Comparison of ENCODE assay signal across 21 cellular contexts in genomic region chr6:14280766-14281293, GRCh38.
A peak's percentile ranks its signal among the peaks of the same experiment; 100 is the strongest.
DNase-seq lines count a peak whose midpoint lies in the region; ATAC-seq and TF ChIP-seq lines count a peak whose summit lies in the region.
"Had no signal": no experiment of that assay in that cellular context is flagged by ENCODE, and none has a peak within 500 bp of the region (broad histone marks: within the 10 kb centered on the region; RNA-seq: fewer than 3 reads in every experiment).

No MANE protein-coding gene starts in this region.

- TF ChIP-seq CTCF in HFF-Myc (IDR thresholded peaks at IDR 0.05; ENCODE audit: low read depth, low read length, missing control alignments) (peak; percentile 16), foreskin keratinocyte (conservative IDR thresholded peaks at IDR 0.05) (peak; percentile 10)

- in situ Hi-C loops in SK-MEL-5 (cut with HindIII; ENCODE audit: low pct_unique_long_range_greater_than_20kb, low sequenced_read_pairs) = no loop called here

- no peak overlapping the region for H3K27ac Mint-ChIP-seq in T-helper 2 cell treated with Interferon-gamma antibody and Interleukin-4, amounts not matched to agents 5 μg/mL and 100 μg/mL, for 36 hours
- H3K27ac Mint-ChIP-seq: activated CD8-positive, alpha-beta memory T cell treated with anti-CD3 and anti-CD28 coated beads, Interleukin-2, amount 10 ng/mL, durations not matched to agents 7 days and 5 days; activated naive CD8-positive, alpha-beta T cell; CD4-positive, alpha-beta T cell had no signal

- H3K36me3 Mint-ChIP-seq in T-helper 2 cell treated with Interferon-gamma antibody and Interleukin-4, amounts not matched to agents 5 μg/mL and 100 μg/mL, for 36 hours (ENCODE audit: low read depth) = no peaks in the 10 kb centered on the region
- H3K36me3 Mint-ChIP-seq: activated CD8-positive, alpha-beta memory T cell treated with anti-CD3 and anti-CD28 coated beads, Interleukin-2, amount 10 ng/mL, durations not matched to agents 7 days and 5 days; activated naive CD8-positive, alpha-beta T cell had no signal

- peaks cover 24% of the 10 kb centered on the region for H3K4me1 Mint-ChIP-seq in T-helper 2 cell treated with Interferon-gamma antibody and Interleukin-4, amounts not matched to agents 5 μg/mL and 100 μg/mL, for 36 hours (ENCODE audit: low read depth)

- H3K4me3 Mint-ChIP-seq in T-helper 2 cell treated with Interferon-gamma antibody and Interleukin-4, amounts not matched to agents 5 μg/mL and 100 μg/mL, for 36 hours = no peak overlapping the region
- H3K4me3 Mint-ChIP-seq: activated CD8-positive, alpha-beta memory T cell treated with anti-CD3 and anti-CD28 coated beads, Interleukin-2, amount 10 ng/mL, durations not matched to agents 7 days and 5 days; activated naive CD8-positive, alpha-beta T cell; CD4-positive, alpha-beta T cell had no signal

- no peak for ATAC-seq in foreskin keratinocyte
- ATAC-seq in HG03565 (IDR thresholded peaks at IDR 0.05; ENCODE audit: unreplicated experiment) = no peak
- ATAC-seq in HG02884 (IDR thresholded peaks at IDR 0.05; ENCODE audit: unreplicated experiment) = no peak
- ATAC-seq: activated CD8-positive, alpha-beta memory T cell treated with anti-CD3 and anti-CD28 coated beads, Interleukin-2, amount 10 ng/mL, durations not matched to agents 7 days and 5 days; gastroesophageal sphincter; left colon; SK-N-SH treated with all-trans-retinoic acid at 6 μM for 48 hours had no signal

- DNase-seq in 8988T (peak; percentile 29), HFF-Myc (ENCODE audit: extremely low read depth, low read depth) (no peak), SK-MEL-5 (ENCODE audit: low read depth, low spot score) (peak; percentile 28), foreskin keratinocyte (no peak), NCI-H1048 (lab: John Stamatoyannopoulos, UW) (no peak)
- no peak for DNase-seq in T-helper 2 cell treated with Interferon-gamma antibody and Interleukin-4, amounts not matched to agents 5 μg/mL and 100 μg/mL, for 36 hours (ENCODE audit: low spot score)
- DNase-seq: ACHN; activated CD4-positive, alpha-beta T cell treated with anti-CD3 and anti-CD28 coated beads for 48 hours; activated CD8-positive, alpha-beta memory T cell treated with anti-CD3 and anti-CD28 coated beads, Interleukin-2, amount 10 ng/mL, durations not matched to agents 7 days and 5 days; CD4-positive, alpha-beta T cell; DMS53; left colon; NCI-H2227 treated with DMSO at 0.1 percent for 48 hours; spleen; substantia nigra had no signal

- H3K9me3 Mint-ChIP-seq in T-helper 2 cell treated with Interferon-gamma antibody and Interleukin-4, amounts not matched to agents 5 μg/mL and 100 μg/mL, for 36 hours = peaks cover 9% of the 10 kb centered on the region
- H3K9me3 Mint-ChIP-seq: CD4-positive, alpha-beta T cell had no signal

- no peak overlapping the region for H3K27ac ChIP-seq in foreskin keratinocyte
- H3K27ac ChIP-seq: coronary artery, gastroesophageal sphincter, spleen had no signal

- peaks cover 1% of the 10 kb centered on the region for H3K4me1 ChIP-seq in foreskin keratinocyte

- H3K27me3 ChIP-seq in foreskin keratinocyte = no peaks in the 10 kb centered on the region
- H3K27me3 ChIP-seq: gastroesophageal sphincter, spleen had no signal

- no peaks in the 10 kb centered on the region for H3K27me3 Mint-ChIP-seq in T-helper 2 cell treated with Interferon-gamma antibody and Interleukin-4, amounts not matched to agents 5 μg/mL and 100 μg/mL, for 36 hours (ENCODE audit: low read depth)
- H3K27me3 Mint-ChIP-seq: activated CD8-positive, alpha-beta memory T cell treated with anti-CD3 and anti-CD28 coated beads, Interleukin-2, amount 10 ng/mL, durations not matched to agents 7 days and 5 days; activated naive CD8-positive, alpha-beta T cell; CD4-positive, alpha-beta T cell had no signal

- H3K4me3 ChIP-seq in HFF-Myc (replicated peaks; ENCODE audit: low read depth, low read length) = no peak overlapping the region
- H3K4me3 ChIP-seq: coronary artery, gastroesophageal sphincter, spleen had no signal

Comparison
In these comparisons a context has a peak if more than half of its experiments do, and no peak if none do; other contexts are left out.
1. DNase-seq: peak in 8988T (single experiment) and SK-MEL-5 (single experiment); none in HFF-Myc (single experiment), foreskin keratinocyte (0 of 2), T-helper 2 cell treated with Interferon-gamma antibody and Interleukin-4, amounts not matched to agents 5 μg/mL and 100 μg/mL, for 36 hours (single experiment) and NCI-H1048 (single experiment).